ENCODE assay signal across 27 cellular contexts in the genomic region with DNA sequence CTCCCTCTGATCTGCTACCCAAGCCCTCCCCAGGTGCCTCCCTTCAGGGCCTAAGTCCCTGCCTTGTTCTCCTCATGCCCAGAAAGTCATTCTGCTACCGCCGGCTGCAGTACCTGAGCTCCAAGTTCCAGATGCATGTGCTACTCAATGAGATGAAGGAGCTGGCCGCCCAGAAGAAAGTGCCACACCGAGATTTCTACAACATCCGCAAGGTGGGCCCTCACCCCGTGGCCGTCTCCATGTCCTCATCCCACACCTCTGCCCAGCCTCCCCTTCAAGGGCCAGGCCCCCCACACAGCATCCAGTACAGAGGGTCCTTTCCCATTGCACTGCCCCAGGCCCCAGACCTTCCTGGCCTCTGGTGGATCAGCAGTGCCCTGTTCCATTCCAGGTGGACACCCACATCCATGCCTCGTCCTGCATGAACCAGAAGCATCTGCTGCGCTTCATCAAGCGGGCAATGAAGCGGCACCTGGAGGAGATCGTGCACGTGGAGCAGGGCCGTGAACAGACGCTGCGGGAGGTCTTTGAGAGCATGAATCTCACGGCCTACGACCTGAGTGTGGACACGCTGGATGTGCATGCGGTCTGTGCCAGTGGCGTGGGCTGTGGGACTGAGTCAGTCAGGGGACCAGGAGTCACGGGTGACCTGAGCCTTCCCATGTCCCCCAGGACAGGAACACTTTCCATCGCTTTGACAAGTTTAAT. TPM values are rescaled to one million over a fixed set of nuclear protein-coding genes. Genes with fewer than 3 reads are reported as not detected.
DNase-seq lines count a peak whose midpoint lies in the region; ATAC-seq, FAIRE-seq and TF ChIP-seq lines count a peak whose summit lies in the region.
"Had no signal": no experiment of that assay in that cellular context is flagged by ENCODE, and none has a peak within 500 bp of the region (broad histone marks: within the 10 kb centered on the region; RNA-seq: fewer than 3 reads in every experiment).

No MANE protein-coding gene starts in this region.

- no peak overlapping the region for H3K4me3 ChIP-seq in A673 (ENCODE audit: low read depth, low read length, poor library complexity, severe bottlenecking)
- no peak overlapping the region for H3K4me3 ChIP-seq in astrocyte (ENCODE audit: insufficient read depth, low read depth, low read length)
- H3K4me3 ChIP-seq: adrenal gland, cardiac muscle cell, prostate gland, skin epidermis had no signal

- peak overlapping the region; percentile 19 for H3K4me2 ChIP-seq in astrocyte (ENCODE audit: low read length)

- ATAC-seq in HG03520 (IDR thresholded peaks at IDR 0.05; ENCODE audit: unreplicated experiment), result no peak
- ATAC-seq: left cardiac atrium had no signal

- H3K9ac ChIP-seq in astrocyte (ENCODE audit: low read length), result peak overlapping the region; percentile 61

- H3K27me3 ChIP-seq in A673 (replicated peaks; ENCODE audit: insufficient read depth, low read depth, low read length, poor library complexity), result no peaks in the 10 kb centered on the region
- no peaks in the 10 kb centered on the region for H3K27me3 ChIP-seq in astrocyte (ENCODE audit: insufficient read depth, low read length)
- H3K27me3 ChIP-seq: adrenal gland, cardiac muscle cell had no signal

- TF ChIP-seq CTCF in A673 (conservative IDR thresholded peaks at IDR 0.05; ENCODE audit: low read depth, low read length), result no peak
- TF ChIP-seq CTCF in astrocyte (IDR thresholded peaks at IDR 0.05; ENCODE audit: insufficient read depth, low read depth, low read length), result no peak

- FAIRE-seq in astrocyte (lab: Jason Lieb, UNC), result no peak

- peaks cover 28% of the 10 kb centered on the region for H3K36me3 Mint-ChIP-seq in astrocyte (ENCODE audit: low read depth, unreplicated experiment)

- peaks cover 41% of the 10 kb centered on the region for H3K79me2 ChIP-seq in astrocyte (ENCODE audit: insufficient read depth, low read length)

- no peaks in the 10 kb centered on the region for H3K27me3 Mint-ChIP-seq in astrocyte (ENCODE audit: low read depth, unreplicated experiment)
- H3K27me3 Mint-ChIP-seq: CD4-positive, alpha-beta T cell had no signal

- in situ Hi-C loops in Caki2 (cut with HindIII; ENCODE audit: low pct_unique_long_range_greater_than_20kb, low sequenced_read_pairs), result no loop called here

- CTCF ChIA-PET in A673 (lab: Charles Lee), result interaction anchor here (0.6 to 1.5 kb wide), 2 partner anchors 11 to 82 kb away, joined by 3 read pairs; no protein-coding TSS in a partner anchor

- no peak overlapping the region for H2AFZ ChIP-seq in astrocyte (ENCODE audit: low read depth, low read length)

- H3K27ac ChIP-seq in A673 (ENCODE audit: low read depth, low read length, poor library complexity, severe bottlenecking) (no peak overlapping the region), astrocyte (ENCODE audit: low read depth, low read length) (peak overlapping the region; percentile 88)
- H3K27ac ChIP-seq: cardiac muscle cell, prostate gland, skin epidermis had no signal

- peaks cover 23% of the 10 kb centered on the region for H3K4me1 ChIP-seq in A673 (ENCODE audit: insufficient read depth, low read length, poor library complexity, severe bottlenecking)
- H3K4me1 ChIP-seq in astrocyte (ENCODE audit: insufficient read depth, low read length), result peaks cover 19% of the 10 kb centered on the region

- peak overlapping the region; percentile 50 for H3K27ac Mint-ChIP-seq in astrocyte (ENCODE audit: unreplicated experiment)
- H3K27ac Mint-ChIP-seq: CD4-positive, alpha-beta T cell; H9; mesothelial cell of epicardium; nephron had no signal

- peaks cover 86% of the 10 kb centered on the region for H4K20me1 ChIP-seq in astrocyte (ENCODE audit: insufficient read depth, low read length)

- H3K36me3 ChIP-seq in A673 (ENCODE audit: insufficient read depth, low read length, poor library complexity, severe bottlenecking) (peaks cover 49% of the 10 kb centered on the region), astrocyte (ENCODE audit: insufficient read depth, low read length) (peaks cover 24% of the 10 kb centered on the region)
- H3K36me3 ChIP-seq: prostate gland had no signal

- peaks cover 2% of the 10 kb centered on the region for H3K9me3 Mint-ChIP-seq in astrocyte (ENCODE audit: unreplicated experiment)
- H3K9me3 Mint-ChIP-seq: CD4-positive, alpha-beta T cell; H9; mesothelial cell of epicardium; nephron had no signal

- peaks cover 24% of the 10 kb centered on the region for H3K4me1 Mint-ChIP-seq in astrocyte (ENCODE audit: low read depth, unreplicated experiment)

- POLR2A ChIA-PET in A673 (lab: Charles Lee; ENCODE audit: low non-redundant PET), result no interaction called here

- intact Hi-C loops in A673 (cut with micrococcal nuclease; ENCODE audit: unreplicated experiment), result no loop called here
- intact Hi-C loops in head of caudate nucleus (cut with DNase I), result no loop called here

- peak overlapping the region; percentile 18 for H3K4me3 Mint-ChIP-seq in astrocyte (ENCODE audit: unreplicated experiment)
- H3K4me3 Mint-ChIP-seq: CD4-positive, alpha-beta T cell; H9; mesothelial cell of epicardium had no signal

- DNase-seq in A673 (ENCODE audit: low spot score), result no peak
- DNase-seq in Caki2 (ENCODE audit: low read depth), result peak; percentile 81
- DNase-seq in astrocyte (ENCODE audit: low read depth), result no peak
- DNase-seq in kidney glomerular epithelial cell (lab: John Stamatoyannopoulos, UW), result peak; percentile 92
- DNase-seq in GM19238 (ENCODE audit: insufficient read length, low spot score), result no peak
- no peak for DNase-seq in anterior cingulate cortex (lab: John Stamatoyannopoulos, UW)
- no peak for DNase-seq in head of caudate nucleus
- DNase-seq: activated CD4-positive, CD25-positive, alpha-beta regulatory T cell treated with anti-CD3 and anti-CD28 coated beads, Interleukin-2, amount 50 U/mL, for 72 hours; CD4-positive, alpha-beta T cell; dermis blood vessel endothelial cell; DMS79 treated with DMSO at 0.1 percent for 48 hours; erythroblast; foreskin melanocyte; H9; left cardiac atrium; NCI-H1105 treated with DMSO at 0.1 percent for 48 hours; NCI-H2107; NCI-H524 treated with DMSO at 0.1 percent for 48 hours; stimulated activated CD4-positive, alpha-beta T cell treated with anti-CD3 and anti-CD28 coated beads, Interleukin-2, amount 100 ng/mL, for 24 hours; stimulated activated naive CD4-positive, alpha-beta T cell treated with Interleukin-2 at 50 U/mL for 16 hours had no signal

- BruUV-seq in A673 (replicated peaks; lab: Mats Ljungman, UMichigan), result TSS peak; percentile 11

- H3K9me3 ChIP-seq in A673 (ENCODE audit: low read depth, low read length, poor library complexity, severe bottlenecking) (no peaks in the 10 kb centered on the region), astrocyte (ENCODE audit: insufficient read depth, low read depth, low read length) (no peaks in the 10 kb centered on the region)
- H3K9me3 ChIP-seq: adrenal gland, prostate gland had no signal

RNA-seq across cellular contexts. Expression of a gene that starts 8.2 kb away (rescaled TPM):
- 119 and 132 TPM in 2 replicates for total RNA-seq in A673 (2021)
- 131 and 135 TPM in 2 replicates for total RNA-seq in Caki2 (2014; rRNA removed; shearing (Covaris generic); ENCODE audit: low replicate concordance)
- 155 and 156 TPM in 2 replicates for total RNA-seq in astrocyte

RNA-seq across cellular contexts. Expression of a gene that starts 8.4 kb away (rescaled TPM):
- total RNA-seq in A673 (2021), result not detected in 2 replicates
- not detected in 2 replicates for total RNA-seq in Caki2 (2014; rRNA removed; shearing (Covaris generic); ENCODE audit: low replicate concordance)
- total RNA-seq in astrocyte, result not detected in 2 replicates
- total RNA-seq: cardiac muscle cell; CD4-positive, alpha-beta T cell; dermis blood vessel endothelial cell; left cardiac atrium; mesothelial cell of epicardium; prostate gland had no signal

RNA-seq across cellular contexts. Expression of a gene that starts 28.1 kb away (rescaled TPM):
- total RNA-seq in A673 (2021) (173 and 188 TPM in 2 replicates), astrocyte (4.4 and 4.6 TPM in 2 replicates)
- total RNA-seq in Caki2 (2014; rRNA removed; shearing (Covaris generic); ENCODE audit: low replicate concordance), result 13.6 and 21.7 TPM in 2 replicates

RNA-seq across cellular contexts. Expression of a gene that starts 40.0 kb away (rescaled TPM):
- 47.3 and 62.2 TPM in 2 replicates for total RNA-seq in A673 (2021)
- 0.61 TPM in 1 of 2 replicates, not detected in the other for total RNA-seq in Caki2 (2014; rRNA removed; shearing (Covaris generic); ENCODE audit: low replicate concordance)
- total RNA-seq in astrocyte, result 11.8 and 13.4 TPM in 2 replicates

RNA-seq across cellular contexts. Expression of a gene that starts 59.8 kb away (rescaled TPM):
- 166 TPM in 2 replicates for total RNA-seq in A673 (2021)
- not detected in 2 replicates for total RNA-seq in Caki2 (2014; rRNA removed; shearing (Covaris generic); ENCODE audit: low replicate concordance)
- total RNA-seq in astrocyte, result not detected in 2 replicates
- total RNA-seq: left cardiac atrium, prostate gland had no signal

Comparison
In these comparisons a context has a peak if more than half of its experiments do, and no peak if none do; other contexts are left out.
1. DNase-seq: peak in Caki2 (single experiment) and kidney glomerular epithelial cell (single experiment); none in A673 (single experiment), astrocyte (single experiment), GM19238 (single experiment), anterior cingulate cortex (0 of 58) and head of caudate nucleus (0 of 42).